ENCODE assay signal across 1 cellular context in the genomic region with DNA sequence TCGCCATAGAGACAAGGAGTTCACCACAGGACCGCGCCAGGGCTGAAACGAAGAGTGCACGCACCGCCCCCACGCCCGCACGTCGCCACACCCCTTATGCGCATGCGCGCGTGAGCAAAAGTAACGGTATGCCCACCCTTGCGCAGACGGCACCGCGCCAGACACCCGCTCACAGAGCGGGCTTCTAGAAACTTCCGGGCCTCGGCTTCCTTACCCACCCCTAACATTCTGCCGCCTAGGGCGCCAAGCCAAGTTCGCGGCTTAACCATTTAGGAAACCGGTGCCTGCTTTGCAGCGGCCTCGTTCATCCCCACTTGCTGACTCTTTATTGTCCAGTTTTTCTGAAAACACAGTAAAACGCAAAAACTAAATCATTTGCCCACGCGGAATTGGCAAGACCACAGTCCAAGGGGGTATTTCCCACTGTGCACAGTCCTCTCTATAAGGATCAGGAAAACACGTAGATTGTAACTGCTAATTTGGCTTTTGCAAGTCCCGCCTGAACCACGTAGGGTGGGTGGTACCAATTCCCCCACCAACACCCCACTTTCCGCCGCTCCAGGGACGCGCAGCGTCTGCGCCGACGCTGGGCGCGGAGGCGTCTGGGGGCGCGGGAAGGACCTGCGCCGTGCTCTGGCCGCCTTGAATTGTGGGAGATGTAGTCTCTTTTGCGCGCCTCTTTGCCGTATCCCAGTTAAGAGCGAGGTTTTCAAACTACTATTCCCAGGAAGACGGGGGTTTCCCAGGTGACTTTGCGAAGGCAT.
TF ChIP-seq lines count a peak whose summit lies in the region.

A gene with protein sequence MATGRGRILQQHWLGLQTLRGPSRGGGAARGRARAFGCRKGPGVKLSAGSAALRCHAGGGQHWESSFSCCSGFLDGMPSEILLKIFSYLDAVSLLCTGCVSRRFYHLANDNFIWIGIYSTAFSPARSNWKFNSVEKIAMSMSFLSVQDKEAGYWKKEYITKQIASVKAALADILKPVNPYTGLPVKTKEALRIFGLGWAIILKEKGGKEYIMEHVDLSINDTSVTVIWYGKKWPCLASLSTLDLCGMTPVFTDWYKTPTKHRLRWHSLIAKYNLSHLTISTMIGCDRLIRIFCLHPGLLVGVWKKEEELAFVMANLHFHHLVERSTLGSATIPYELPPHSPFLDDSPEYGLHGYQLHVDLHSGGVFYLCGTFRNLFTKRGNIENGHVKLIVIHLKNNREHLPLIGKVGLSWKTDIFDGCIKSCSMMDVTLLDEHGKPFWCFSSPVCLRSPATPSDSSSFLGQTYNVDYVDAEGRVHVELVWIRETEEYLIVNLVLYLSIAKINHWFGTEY (minus strand): TSS at position 56 of the 764 bp plus-strand sequence. CDS start 49 bp downstream, at position 7.
TSS of gene TIMM21 (plus strand) at position 745 of the 764 bp plus-strand sequence. CDS start 286 bp downstream, outside the sequence.

TF ChIP-seq in HepG2, 621 proteins besides CTCF, POLR2A, EP300 and RAD21 (continued from another document and continues in another):
- no peak for TF ChIP-seq GPBP1L1 (CRISPR knock-in tag; IDR thresholded peaks at IDR 0.05)
- TF ChIP-seq, protein P1, sequence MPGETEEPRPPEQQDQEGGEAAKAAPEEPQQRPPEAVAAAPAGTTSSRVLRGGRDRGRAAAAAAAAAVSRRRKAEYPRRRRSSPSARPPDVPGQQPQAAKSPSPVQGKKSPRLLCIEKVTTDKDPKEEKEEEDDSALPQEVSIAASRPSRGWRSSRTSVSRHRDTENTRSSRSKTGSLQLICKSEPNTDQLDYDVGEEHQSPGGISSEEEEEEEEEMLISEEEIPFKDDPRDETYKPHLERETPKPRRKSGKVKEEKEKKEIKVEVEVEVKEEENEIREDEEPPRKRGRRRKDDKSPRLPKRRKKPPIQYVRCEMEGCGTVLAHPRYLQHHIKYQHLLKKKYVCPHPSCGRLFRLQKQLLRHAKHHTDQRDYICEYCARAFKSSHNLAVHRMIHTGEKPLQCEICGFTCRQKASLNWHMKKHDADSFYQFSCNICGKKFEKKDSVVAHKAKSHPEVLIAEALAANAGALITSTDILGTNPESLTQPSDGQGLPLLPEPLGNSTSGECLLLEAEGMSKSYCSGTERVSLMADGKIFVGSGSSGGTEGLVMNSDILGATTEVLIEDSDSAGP (CRISPR knock-in tag; IDR thresholded peaks at IDR 0.05; ENCODE audit: borderline replicate concordance), result peak; percentile 77; the same call in 1 of the 2 replicates
- TF ChIP-seq ZNF770 (CRISPR knock-in tag; IDR thresholded peaks at IDR 0.05), result no peak
- TF ChIP-seq ZNF615 (CRISPR knock-in tag; IDR thresholded peaks at IDR 0.05; ENCODE audit: borderline replicate concordance), result no peak
- TF ChIP-seq ZNF775 (CRISPR knock-in tag; IDR thresholded peaks at IDR 0.05; ENCODE audit: borderline replicate concordance), result peak; percentile 87; the same call in 1 of the 2 replicates
- TF ChIP-seq ZNF530 (CRISPR knock-in tag; IDR thresholded peaks at IDR 0.05; ENCODE audit: low read depth), result no peak
- peak; percentile 25; the same call in 1 of the 2 replicates for TF ChIP-seq MAZ (IDR thresholded peaks at IDR 0.05; ENCODE audit: borderline replicate concordance, low read depth, low read length)
- peak; percentile 93 for TF ChIP-seq MAZ (CRISPR knock-in tag; IDR thresholded peaks at IDR 0.05; ENCODE audit: low read depth)
- no peak for TF ChIP-seq KDM4B (CRISPR knock-in tag; IDR thresholded peaks at IDR 0.05)
- TF ChIP-seq CCAR2 (optimal IDR thresholded peaks at IDR 0.05; ENCODE audit: low read depth, low read length), result no peak
- 0 out of 2 replicates have a peak, but pooled peaks have one; percentile 72 for TF ChIP-seq ZNF367 (CRISPR knock-in tag; IDR thresholded peaks at IDR 0.05; ENCODE audit: borderline replicate concordance)
- peak; percentile 39; the same call in 1 of the 2 replicates for TF ChIP-seq GLI4 (CRISPR knock-in tag; IDR thresholded peaks at IDR 0.05; ENCODE audit: borderline replicate concordance)
- peak; percentile 84 for TF ChIP-seq REPIN1 (CRISPR knock-in tag; IDR thresholded peaks at IDR 0.05; ENCODE audit: borderline replicate concordance, low read depth)
- TF ChIP-seq ZNF772 (CRISPR knock-in tag; IDR thresholded peaks at IDR 0.05), result peak; percentile 81; the same call in 1 of the 2 replicates
- TF ChIP-seq FOXP1 (IDR thresholded peaks at IDR 0.05), result no peak
- no peak for TF ChIP-seq FOXP1 (CRISPR knock-in tag; IDR thresholded peaks at IDR 0.05)
- TF ChIP-seq NAIF1 (CRISPR knock-in tag; IDR thresholded peaks at IDR 0.05; ENCODE audit: borderline replicate concordance), result peak; percentile 91
- peak; percentile 44; the same call in 1 of the 2 replicates for TF ChIP-seq AHDC1 (CRISPR knock-in tag; IDR thresholded peaks at IDR 0.05; ENCODE audit: borderline replicate concordance)
- no peak for TF ChIP-seq NFIC (IDR thresholded peaks at IDR 0.05; ENCODE audit: low read length)
- TF ChIP-seq SALL2 (CRISPR knock-in tag; IDR thresholded peaks at IDR 0.05), result peak; percentile 36; the same call in 1 of the 2 replicates
- TF ChIP-seq NCOA1 (CRISPR knock-in tag; IDR thresholded peaks at IDR 0.05), result peak; percentile 65; the same call in 1 of the 2 replicates
- TF ChIP-seq, protein P2, sequence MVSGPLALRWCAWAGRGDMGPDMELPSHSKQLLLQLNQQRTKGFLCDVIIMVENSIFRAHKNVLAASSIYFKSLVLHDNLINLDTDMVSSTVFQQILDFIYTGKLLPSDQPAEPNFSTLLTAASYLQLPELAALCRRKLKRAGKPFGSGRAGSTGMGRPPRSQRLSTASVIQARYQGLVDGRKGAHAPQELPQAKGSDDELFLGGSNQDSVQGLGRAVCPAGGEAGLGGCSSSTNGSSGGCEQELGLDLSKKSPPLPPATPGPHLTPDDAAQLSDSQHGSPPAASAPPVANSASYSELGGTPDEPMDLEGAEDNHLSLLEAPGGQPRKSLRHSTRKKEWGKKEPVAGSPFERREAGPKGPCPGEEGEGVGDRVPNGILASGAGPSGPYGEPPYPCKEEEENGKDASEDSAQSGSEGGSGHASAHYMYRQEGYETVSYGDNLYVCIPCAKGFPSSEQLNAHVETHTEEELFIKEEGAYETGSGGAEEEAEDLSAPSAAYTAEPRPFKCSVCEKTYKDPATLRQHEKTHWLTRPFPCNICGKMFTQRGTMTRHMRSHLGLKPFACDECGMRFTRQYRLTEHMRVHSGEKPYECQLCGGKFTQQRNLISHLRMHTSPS (CRISPR knock-in tag; IDR thresholded peaks at IDR 0.05; ENCODE audit: low read depth), result 0 out of 2 replicates have a peak, but pooled peaks have one; percentile 44
- TF ChIP-seq, protein P3, sequence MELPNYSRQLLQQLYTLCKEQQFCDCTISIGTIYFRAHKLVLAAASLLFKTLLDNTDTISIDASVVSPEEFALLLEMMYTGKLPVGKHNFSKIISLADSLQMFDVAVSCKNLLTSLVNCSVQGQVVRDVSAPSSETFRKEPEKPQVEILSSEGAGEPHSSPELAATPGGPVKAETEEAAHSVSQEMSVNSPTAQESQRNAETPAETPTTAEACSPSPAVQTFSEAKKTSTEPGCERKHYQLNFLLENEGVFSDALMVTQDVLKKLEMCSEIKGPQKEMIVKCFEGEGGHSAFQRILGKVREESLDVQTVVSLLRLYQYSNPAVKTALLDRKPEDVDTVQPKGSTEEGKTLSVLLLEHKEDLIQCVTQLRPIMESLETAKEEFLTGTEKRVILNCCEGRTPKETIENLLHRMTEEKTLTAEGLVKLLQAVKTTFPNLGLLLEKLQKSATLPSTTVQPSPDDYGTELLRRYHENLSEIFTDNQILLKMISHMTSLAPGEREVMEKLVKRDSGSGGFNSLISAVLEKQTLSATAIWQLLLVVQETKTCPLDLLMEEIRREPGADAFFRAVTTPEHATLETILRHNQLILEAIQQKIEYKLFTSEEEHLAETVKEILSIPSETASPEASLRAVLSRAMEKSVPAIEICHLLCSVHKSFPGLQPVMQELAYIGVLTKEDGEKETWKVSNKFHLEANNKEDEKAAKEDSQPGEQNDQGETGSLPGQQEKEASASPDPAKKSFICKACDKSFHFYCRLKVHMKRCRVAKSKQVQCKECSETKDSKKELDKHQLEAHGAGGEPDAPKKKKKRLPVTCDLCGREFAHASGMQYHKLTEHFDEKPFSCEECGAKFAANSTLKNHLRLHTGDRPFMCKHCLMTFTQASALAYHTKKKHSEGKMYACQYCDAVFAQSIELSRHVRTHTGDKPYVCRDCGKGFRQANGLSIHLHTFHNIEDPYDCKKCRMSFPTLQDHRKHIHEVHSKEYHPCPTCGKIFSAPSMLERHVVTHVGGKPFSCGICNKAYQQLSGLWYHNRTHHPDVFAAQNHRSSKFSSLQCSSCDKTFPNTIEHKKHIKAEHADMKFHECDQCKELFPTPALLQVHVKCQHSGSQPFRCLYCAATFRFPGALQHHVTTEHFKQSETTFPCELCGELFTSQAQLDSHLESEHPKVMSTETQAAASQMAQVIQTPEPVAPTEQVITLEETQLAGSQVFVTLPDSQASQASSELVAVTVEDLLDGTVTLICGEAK (IDR thresholded peaks at IDR 0.05), result no peak
- TF ChIP-seq, protein P3 (CRISPR knock-in tag; IDR thresholded peaks at IDR 0.05), result peak; percentile 89
